ENCODE assay signal across 23 cellular contexts in the genomic region with DNA sequence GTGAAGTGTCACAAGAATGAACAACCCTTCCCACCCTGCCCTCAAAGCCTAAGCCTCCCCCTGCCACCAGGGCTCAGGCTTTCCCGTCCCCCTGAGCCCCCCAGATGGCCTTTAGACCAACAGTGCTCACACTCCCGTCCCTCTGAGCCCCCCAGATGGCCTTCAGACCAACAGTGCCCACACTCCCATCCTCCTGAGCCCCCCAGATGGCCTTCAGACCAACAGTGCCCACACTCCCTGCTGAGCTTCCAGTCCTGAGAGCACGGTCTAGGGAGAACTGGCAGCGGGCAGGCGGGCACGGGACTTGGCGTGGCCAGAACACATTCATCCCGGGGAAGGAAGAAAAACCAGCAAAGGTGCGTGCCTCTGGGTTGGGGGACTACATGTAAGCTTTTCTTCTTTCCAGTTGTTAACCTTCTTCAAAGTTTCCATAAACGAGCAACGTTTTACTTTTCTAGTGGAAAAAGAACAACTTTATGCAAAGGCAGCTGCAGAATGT. TPM values are rescaled to one million over a fixed set of nuclear protein-coding genes. Genes with fewer than 3 reads are reported as not detected.
"Had no signal": no experiment of that assay in that cellular context is flagged by ENCODE, and none has a peak within 500 bp of the region (broad histone marks: within the 10 kb centered on the region; RNA-seq: fewer than 3 reads in every experiment).

No MANE protein-coding gene starts in this region.

- H3K4me1 ChIP-seq: gastrocnemius medialis, pancreas, testis had no signal

- H3K4me3 ChIP-seq: gastrocnemius medialis, left lung, pancreas, SK-N-MC, testis had no signal

- H3K4me3 Mint-ChIP-seq: activated CD8-positive, alpha-beta T cell treated with anti-CD3 and anti-CD28 coated beads, Interleukin-2, amount 10 ng/mL, durations not matched to agents 7 days and 5 days; activated naive CD8-positive, alpha-beta T cell treated with anti-CD3 and anti-CD28 coated beads, Interleukin-2, amount 50 U/mL, for 24 hours; naive B cell; T-helper 2 cell treated with Interferon-gamma antibody and Interleukin-4, amounts not matched to agents 5 μg/mL and 100 μg/mL, for 36 hours had no signal

- H3K36me3 Mint-ChIP-seq: stimulated activated effector memory CD8-positive, alpha-beta T cell treated with anti-CD3 and anti-CD28 coated beads, Interleukin-12 subunit alpha, Interleukin-12 subunit beta, amount 100 ng/mL, for 72 hours had no signal

- H3K27ac ChIP-seq: brain microvascular endothelial cell, gastrocnemius medialis, left lung, pancreas, SK-N-MC, testis had no signal

- ATAC-seq: activated CD8-positive, alpha-beta T cell treated with anti-CD3 and anti-CD28 coated beads, Interleukin-2, amount 10 ng/mL, durations not matched to agents 7 days and 5 days; activated naive CD8-positive, alpha-beta T cell treated with anti-CD3 and anti-CD28 coated beads, Interleukin-2, amount 50 U/mL, for 24 hours; gastrocnemius medialis; left lung; sciatic nerve; stimulated activated effector memory CD8-positive, alpha-beta T cell treated with anti-CD3 and anti-CD28 coated beads, Interleukin-12 subunit alpha, Interleukin-12 subunit beta, amount 100 ng/mL, for 72 hours had no signal

- H3K9me3 ChIP-seq: pancreas, testis had no signal

- H3K9me3 Mint-ChIP-seq: activated naive CD8-positive, alpha-beta T cell treated with anti-CD3 and anti-CD28 coated beads, Interleukin-2, amount 50 U/mL, for 24 hours; stimulated activated effector memory CD8-positive, alpha-beta T cell treated with anti-CD3 and anti-CD28 coated beads, Interleukin-12 subunit alpha, Interleukin-12 subunit beta, amount 100 ng/mL, for 72 hours; T-helper 2 cell treated with Interferon-gamma antibody and Interleukin-4, amounts not matched to agents 5 μg/mL and 100 μg/mL, for 36 hours had no signal

- H3K27ac Mint-ChIP-seq: activated naive CD8-positive, alpha-beta T cell treated with anti-CD3 and anti-CD28 coated beads, Interleukin-2, amount 50 U/mL, for 24 hours; stimulated activated effector memory CD8-positive, alpha-beta T cell treated with anti-CD3 and anti-CD28 coated beads, Interleukin-12 subunit alpha, Interleukin-12 subunit beta, amount 100 ng/mL, for 72 hours; T-helper 2 cell treated with Interferon-gamma antibody and Interleukin-4, amounts not matched to agents 5 μg/mL and 100 μg/mL, for 36 hours had no signal

- DNase-seq: activated CD4-positive, alpha-beta T cell treated with anti-CD3 and anti-CD28 coated beads for 48 hours; activated CD4-positive, CD25-positive, alpha-beta regulatory T cell; activated CD8-positive, alpha-beta T cell treated with anti-CD3 and anti-CD28 coated beads, Interleukin-2, amount 10 ng/mL, durations not matched to agents 7 days and 5 days; activated gamma-delta T cell; activated naive CD8-positive, alpha-beta T cell treated with anti-CD3 and anti-CD28 coated beads, Interleukin-2, amount 50 U/mL, for 24 hours; anterior cingulate cortex; brain microvascular endothelial cell; cortex of kidney; naive B cell; stimulated activated CD4-positive, alpha-beta T cell treated with anti-CD3 and anti-CD28 coated beads, Interleukin-4, amount 100 ng/mL, for 24 hours; testis had no signal

- H3K36me3 ChIP-seq: brain microvascular endothelial cell, gastrocnemius medialis, left lung, pancreas had no signal

- H3K27me3 ChIP-seq: testis had no signal

RNA-seq across cellular contexts. Expression of a gene that starts 2.5 kb away (rescaled TPM):
- total RNA-seq: activated CD8-positive, alpha-beta T cell treated with anti-CD3 and anti-CD28 coated beads, Interleukin-2, amount 10 ng/mL, durations not matched to agents 7 days and 5 days; gastrocnemius medialis; kidney epithelial cell; left lung; mononuclear cell; pancreas; sciatic nerve; smooth muscle cell; ureter had no signal
- polyA plus RNA-seq: esophagus, pancreas, smooth muscle cell had no signal

RNA-seq across cellular contexts. Expression of a gene that starts 16.1 kb away (rescaled TPM):
- total RNA-seq: activated CD8-positive, alpha-beta T cell treated with anti-CD3 and anti-CD28 coated beads, Interleukin-2, amount 10 ng/mL, durations not matched to agents 7 days and 5 days; gastrocnemius medialis; mononuclear cell; sciatic nerve; smooth muscle cell had no signal
- polyA plus RNA-seq: esophagus, smooth muscle cell had no signal
